ENCODE assay signal across 8 cellular contexts in genomic region chr7:27183682-27184341, GRCh38. TPM values are rescaled to one million over a fixed set of nuclear protein-coding genes. Genes with fewer than 3 reads are reported as not detected.
DNase-seq lines count a peak whose midpoint lies in the region; ATAC-seq and TF ChIP-seq lines count a peak whose summit lies in the region.

No MANE protein-coding gene starts in this region.

- peak overlapping the region; percentile 96 for H3K4me2 ChIP-seq in osteoblast (ENCODE audit: insufficient read depth, low read length)

- peaks cover 94% of the 10 kb centered on the region for H3K27me3 Mint-ChIP-seq in central memory CD8-positive, alpha-beta T cell

- H3K27ac ChIP-seq in osteoblast (ENCODE audit: low read depth, low read length), result peak overlapping the region; percentile 95

- no peaks in the 10 kb centered on the region for H3K27me3 ChIP-seq in osteoblast (ENCODE audit: insufficient read depth, low read length)

- ATAC-seq in central memory CD8-positive, alpha-beta T cell (replicated peaks; ENCODE audit: extremely low read depth, poor library complexity, severe bottlenecking), result no peak
- ATAC-seq in HG03135 (IDR thresholded peaks at IDR 0.05; ENCODE audit: unreplicated experiment) (no peak), HG02610 (IDR thresholded peaks at IDR 0.05; ENCODE audit: unreplicated experiment) (no peak)

- H3K4me3 ChIP-seq in NB4 (ENCODE audit: low read depth, low read length) (peak overlapping the region; percentile 74), osteoblast (ENCODE audit: insufficient read depth, low read length) (peak overlapping the region; percentile 92)

- no peaks in the 10 kb centered on the region for H3K9me3 Mint-ChIP-seq in central memory CD8-positive, alpha-beta T cell

- no peaks in the 10 kb centered on the region for H4K20me1 ChIP-seq in osteoblast (ENCODE audit: insufficient read depth, low read length)

- peak overlapping the region; percentile 71 for H3K4me3 Mint-ChIP-seq in central memory CD8-positive, alpha-beta T cell

- H2AFZ ChIP-seq in osteoblast (ENCODE audit: low read length), result peak overlapping the region; percentile 12

- H3K27ac Mint-ChIP-seq in central memory CD8-positive, alpha-beta T cell (ENCODE audit: low read depth), result no peak overlapping the region

- DNase-seq in DMS53 (lab: John Stamatoyannopoulos, UW), result peak; percentile 73
- peak; percentile 78 for DNase-seq in NB4 (ENCODE audit: low read depth)
- no peak for DNase-seq in central memory CD8-positive, alpha-beta T cell (ENCODE audit: low spot score in 2 of 2)
- DNase-seq in osteoblast (ENCODE audit: insufficient read length, low spot score, missing footprints), result peak; percentile 91
- DNase-seq in amniotic stem cell (lab: John Stamatoyannopoulos, UW), result no peak
- no peak for DNase-seq in SIG-M5 (lab: John Stamatoyannopoulos, UW)

- H3K79me2 ChIP-seq in osteoblast (ENCODE audit: insufficient read depth, low read length), result peaks cover 96% of the 10 kb centered on the region

- H3K4me1 Mint-ChIP-seq in central memory CD8-positive, alpha-beta T cell, result peaks cover 49% of the 10 kb centered on the region

- H3K36me3 ChIP-seq in osteoblast (ENCODE audit: insufficient read depth, low read length), result peaks cover 8% of the 10 kb centered on the region

- peaks cover 57% of the 10 kb centered on the region for H3K4me1 ChIP-seq in osteoblast (ENCODE audit: insufficient read depth, low read length)

- no peak for TF ChIP-seq POLR2A in NB4 (IDR thresholded peaks at IDR 0.05; ENCODE audit: extremely low read depth, insufficient read length)

- TF ChIP-seq CTCF in NB4 (IDR thresholded peaks at IDR 0.05; ENCODE audit: low read depth, low read length) (peak; percentile 16), osteoblast (IDR thresholded peaks at IDR 0.05; ENCODE audit: extremely low read depth, low read depth, low read length) (no peak)

- H3K36me3 Mint-ChIP-seq in central memory CD8-positive, alpha-beta T cell (ENCODE audit: insufficient read depth), result peaks cover 27% of the 10 kb centered on the region

- no peaks in the 10 kb centered on the region for H3K9me3 ChIP-seq in osteoblast (ENCODE audit: low read depth, low read length)

RNA-seq across cellular contexts. Expression of gene HOXA11, which starts 1.2 kb away (rescaled TPM):
- 14.4 and 15.2 TPM in 2 replicates for total RNA-seq in osteoblast

RNA-seq across cellular contexts. Expression of gene HOXA10, which starts 9.7 kb away (rescaled TPM):
- total RNA-seq in osteoblast, result 32.1 and 43.1 TPM in 2 replicates

RNA-seq across cellular contexts. Expression of gene HOXA13, which starts 16.1 kb away (rescaled TPM):
- total RNA-seq in osteoblast, result 6.2 and 8.0 TPM in 2 replicates

RNA-seq across cellular contexts. Expression of gene HOXA9, which starts 18.5 kb away (rescaled TPM):
- 15.3 and 19.5 TPM in 2 replicates for total RNA-seq in osteoblast

RNA-seq across cellular contexts. Expression of gene HOXA7, which starts 27.3 kb away (rescaled TPM):
- 3.6 and 4.4 TPM in 2 replicates for total RNA-seq in osteoblast

Comparison
In these comparisons a context has a peak if more than half of its experiments do, and no peak if none do; other contexts are left out.
1. DNase-seq: peak in DMS53 (single experiment), NB4 (single experiment) and osteoblast (single experiment); none in central memory CD8-positive, alpha-beta T cell (0 of 2), amniotic stem cell (single experiment) and SIG-M5 (single experiment).